1 cellular context compared by ENCODE assay signal in genomic region chr13:73625562-73626339, GRCh38.
TF ChIP-seq lines count a peak whose summit lies in the region.

No MANE protein-coding gene starts in this region.

TF ChIP-seq in GM23338, 12 proteins besides CTCF, POLR2A, EP300 and RAD21 (continued from another document):
- TF ChIP-seq REST (IDR thresholded peaks at IDR 0.05; ENCODE audit: unreplicated experiment): no peak
- TF ChIP-seq POLR2AphosphoS5 (IDR thresholded peaks at IDR 0.05; ENCODE audit: low read depth): no peak
- TF ChIP-seq CREB1 (CRISPR knock-in tag; IDR thresholded peaks at IDR 0.05; ENCODE audit: low read depth): no peak
- TF ChIP-seq EZH2phosphoT487 (IDR thresholded peaks at IDR 0.05; ENCODE audit: unreplicated experiment): no peak
- TF ChIP-seq STAT1 (IDR thresholded peaks at IDR 0.05; ENCODE audit: unreplicated experiment): no peak
- TF ChIP-seq ZNF462 (CRISPR knock-in tag; IDR thresholded peaks at IDR 0.05): no peak
- no peak for TF ChIP-seq NANOG (IDR thresholded peaks at IDR 0.05; ENCODE audit: borderline replicate concordance)
- no peak for TF ChIP-seq ZNF114 (CRISPR knock-in tag; IDR thresholded peaks at IDR 0.05)
